In genomic region chr20:54922636-54923035, GRCh38 we compare ENCODE assay signal across 26 cellular contexts.
"Had no signal": no experiment of that assay in that cellular context is flagged by ENCODE, and none has a peak within 500 bp of the region (broad histone marks: within the 10 kb centered on the region; RNA-seq: fewer than 3 reads in every experiment).

No MANE protein-coding gene starts in this region.

- H3K9me3 ChIP-seq: colonic mucosa, esophagus muscularis mucosa, esophagus squamous epithelium, gastrocnemius medialis, gastroesophageal sphincter, heart left ventricle had no signal

- DNase-seq: colonic mucosa; cortex of kidney; dermis blood vessel endothelial cell; dorsolateral prefrontal cortex; effector CD4-positive, alpha-beta T cell; effector CD8-positive, alpha-beta T cell; effector memory CD4-positive, alpha-beta T cell; effector memory CD8-positive, alpha-beta T cell; endodermal cell; erythroblast; esophagus squamous epithelium; foreskin fibroblast; foreskin keratinocyte; foreskin melanocyte; gastrocnemius medialis; glutamatergic neuron; head of caudate nucleus; heart left ventricle had no signal

- H3K4me3 ChIP-seq: colonic mucosa, coronary artery, dorsolateral prefrontal cortex, esophagus muscularis mucosa, esophagus squamous epithelium, gastrocnemius medialis, gastroesophageal sphincter, heart left ventricle had no signal

- H3K27me3 ChIP-seq: colonic mucosa, esophagus muscularis mucosa, esophagus squamous epithelium, foreskin keratinocyte, gastrocnemius medialis, gastroesophageal sphincter, heart left ventricle had no signal

- H3K4me1 ChIP-seq: colonic mucosa, esophagus muscularis mucosa, esophagus squamous epithelium, foreskin keratinocyte, gastrocnemius medialis, gastroesophageal sphincter, heart left ventricle had no signal

- ATAC-seq: effector memory CD8-positive, alpha-beta T cell; esophagus mucosa; foreskin keratinocyte; gastrocnemius medialis; gastroesophageal sphincter; heart left ventricle had no signal

- H3K27ac ChIP-seq: colonic mucosa, coronary artery, dorsolateral prefrontal cortex, epithelial cell of prostate, esophagus muscularis mucosa, esophagus squamous epithelium, foreskin keratinocyte, gastrocnemius medialis, gastroesophageal sphincter, heart left ventricle had no signal

- FAIRE-seq: colon, endometrium, frontal cortex had no signal

- H3K36me3 ChIP-seq: colonic mucosa, esophagus muscularis mucosa, esophagus squamous epithelium, gastrocnemius medialis, gastroesophageal sphincter, heart left ventricle had no signal
